ENCODE assay signal across 1 cellular context in the genomic region with DNA sequence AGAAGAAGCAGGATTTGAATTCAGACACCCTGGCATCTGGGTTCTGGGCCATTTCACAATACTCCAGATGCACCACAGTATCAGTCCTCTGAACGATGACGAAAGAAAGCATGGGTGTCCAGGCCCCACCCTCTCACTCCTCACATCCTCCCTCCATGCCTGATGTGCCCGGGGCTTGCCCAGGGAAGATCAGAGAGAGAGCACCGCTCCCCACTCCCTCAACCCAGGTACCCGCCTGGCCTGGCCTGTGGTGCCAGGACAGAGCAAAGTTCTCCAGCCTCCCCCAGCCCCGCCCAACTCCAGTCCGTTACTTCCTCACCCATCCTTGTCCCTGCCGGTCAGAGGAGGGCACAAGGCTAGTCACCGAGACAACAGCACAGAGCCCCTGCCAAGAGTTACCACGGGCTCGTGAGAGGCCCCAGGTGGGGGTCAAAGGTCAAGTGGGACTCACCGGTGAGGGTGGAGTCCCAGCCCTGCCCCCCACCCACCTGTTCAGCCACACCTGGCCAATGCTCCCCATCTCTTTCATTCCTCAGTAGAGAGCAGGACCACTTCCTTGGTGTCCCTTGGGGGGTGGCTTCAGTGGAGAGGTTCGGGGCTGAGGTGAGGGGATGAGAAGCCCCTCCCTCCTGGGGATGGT.
TF ChIP-seq lines count a peak whose summit lies in the region.

No MANE protein-coding gene starts in this region.

TF ChIP-seq in K562, 482 proteins besides CTCF, POLR2A, EP300 and RAD21:
- TF ChIP-seq ZKSCAN3 (CRISPR knock-in tag; IDR thresholded peaks at IDR 0.05) (no peak), MAFG (tag; conservative IDR thresholded peaks at IDR 0.05) (no peak), SP1 (CRISPR knock-in tag; IDR thresholded peaks at IDR 0.05) (no peak), NCOR1 (IDR thresholded peaks at IDR 0.05) (no peak), ZNF830 (CRISPR knock-in tag; IDR thresholded peaks at IDR 0.05) (no peak), SIN3A (IDR thresholded peaks at IDR 0.05; ENCODE audit: borderline replicate concordance in 2 of 2, control insufficient read depth in 1 of 2, low read depth in 2 of 2, low read length in 2 of 2) (no peak), WHSC1 (IDR thresholded peaks at IDR 0.05; ENCODE audit: low read length) (no peak), NR2C1 (IDR thresholded peaks at IDR 0.05) (peak; percentile 91), NR2C1 (tag; IDR thresholded peaks at IDR 0.05) (peak; percentile 91), ZNF561 (CRISPR knock-in tag; conservative IDR thresholded peaks at IDR 0.05) (no peak), ZEB2 (IDR thresholded peaks at IDR 0.05) (peak; percentile 59; the same call in 1 of the 2 replicates), TRIM24 (IDR thresholded peaks at IDR 0.05) (no peak), CEBPB (tag; IDR thresholded peaks at IDR 0.05) (peak; percentile 88), MED1 (CRISPR knock-in tag; IDR thresholded peaks at IDR 0.05; ENCODE audit: borderline replicate concordance) (no peak), CHD2 (IDR thresholded peaks at IDR 0.05; ENCODE audit: low read depth, low read length) (no peak), ZNF133 (CRISPR knock-in tag; IDR thresholded peaks at IDR 0.05) (no peak), DPF2 (IDR thresholded peaks at IDR 0.05) (no peak), ZNF644 (tag; IDR thresholded peaks at IDR 0.05; ENCODE audit: low read depth) (0 out of 2 replicates have a peak, but pooled peaks have one; percentile 39), IFI16 (CRISPR knock-in tag; IDR thresholded peaks at IDR 0.05) (no peak), POLR2AphosphoS2 (IDR thresholded peaks at IDR 0.05; ENCODE audit: low read length) (no peak), ZSCAN32 (CRISPR knock-in tag; IDR thresholded peaks at IDR 0.05) (no peak), CEBPG (CRISPR knock-in tag; IDR thresholded peaks at IDR 0.05) (no peak), CEBPG (tag; conservative IDR thresholded peaks at IDR 0.05 in 1 of 2, IDR thresholded peaks at IDR 0.05 in 1 of 2) (0 out of 4 replicates have a peak, but pooled peaks of 1 of the 2 experiments have one; percentile 40), NR2C2 (CRISPR knock-in tag; IDR thresholded peaks at IDR 0.05) (peak; percentile 86; the same call in 1 of the 2 replicates), NR2C2 (tag; IDR thresholded peaks at IDR 0.05) (peak; percentile 90), ZBED1 (IDR thresholded peaks at IDR 0.05) (no peak), NUFIP1 (IDR thresholded peaks at IDR 0.05; ENCODE audit: partially characterized antibody) (no peak), ZNF764 (CRISPR knock-in tag; IDR thresholded peaks at IDR 0.05; ENCODE audit: low read depth) (no peak), SOX6 (IDR thresholded peaks at IDR 0.05) (no peak), SPI1 (IDR thresholded peaks at IDR 0.05; ENCODE audit: borderline replicate concordance, low read depth, low read length) (0 out of 2 replicates have a peak, but pooled peaks have one; percentile 15), TBP (optimal IDR thresholded peaks at IDR 0.05; ENCODE audit: low read depth, low read length) (no peak), ZNF445 (CRISPR knock-in tag; IDR thresholded peaks at IDR 0.05; ENCODE audit: low read depth) (no peak), RBM34 (IDR thresholded peaks at IDR 0.05; ENCODE audit: borderline replicate concordance, insufficient read depth, low read length) (no peak)
- TF ChIP-seq, protein P1, sequence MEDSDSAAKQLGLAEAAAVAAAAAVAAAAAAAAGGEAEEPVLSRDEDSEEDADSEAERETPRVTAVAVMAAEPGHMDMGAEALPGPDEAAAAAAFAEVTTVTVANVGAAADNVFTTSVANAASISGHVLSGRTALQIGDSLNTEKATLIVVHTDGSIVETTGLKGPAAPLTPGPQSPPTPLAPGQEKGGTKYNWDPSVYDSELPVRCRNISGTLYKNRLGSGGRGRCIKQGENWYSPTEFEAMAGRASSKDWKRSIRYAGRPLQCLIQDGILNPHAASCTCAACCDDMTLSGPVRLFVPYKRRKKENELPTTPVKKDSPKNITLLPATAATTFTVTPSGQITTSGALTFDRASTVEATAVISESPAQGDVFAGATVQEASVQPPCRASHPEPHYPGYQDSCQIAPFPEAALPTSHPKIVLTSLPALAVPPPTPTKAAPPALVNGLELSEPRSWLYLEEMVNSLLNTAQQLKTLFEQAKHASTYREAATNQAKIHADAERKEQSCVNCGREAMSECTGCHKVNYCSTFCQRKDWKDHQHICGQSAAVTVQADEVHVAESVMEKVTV (CRISPR knock-in tag; IDR thresholded peaks at IDR 0.05): no peak
- TF ChIP-seq, protein P2, sequence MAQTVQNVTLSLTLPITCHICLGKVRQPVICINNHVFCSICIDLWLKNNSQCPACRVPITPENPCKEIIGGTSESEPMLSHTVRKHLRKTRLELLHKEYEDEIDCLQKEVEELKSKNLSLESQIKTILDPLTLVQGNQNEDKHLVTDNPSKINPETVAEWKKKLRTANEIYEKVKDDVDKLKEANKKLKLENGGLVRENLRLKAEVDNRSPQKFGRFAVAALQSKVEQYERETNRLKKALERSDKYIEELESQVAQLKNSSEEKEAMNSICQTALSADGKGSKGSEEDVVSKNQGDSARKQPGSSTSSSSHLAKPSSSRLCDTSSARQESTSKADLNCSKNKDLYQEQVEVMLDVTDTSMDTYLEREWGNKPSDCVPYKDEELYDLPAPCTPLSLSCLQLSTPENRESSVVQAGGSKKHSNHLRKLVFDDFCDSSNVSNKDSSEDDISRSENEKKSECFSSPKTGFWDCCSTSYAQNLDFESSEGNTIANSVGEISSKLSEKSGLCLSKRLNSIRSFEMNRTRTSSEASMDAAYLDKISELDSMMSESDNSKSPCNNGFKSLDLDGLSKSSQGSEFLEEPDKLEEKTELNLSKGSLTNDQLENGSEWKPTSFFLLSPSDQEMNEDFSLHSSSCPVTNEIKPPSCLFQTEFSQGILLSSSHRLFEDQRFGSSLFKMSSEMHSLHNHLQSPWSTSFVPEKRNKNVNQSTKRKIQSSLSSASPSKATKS (CRISPR knock-in tag; IDR thresholded peaks at IDR 0.05): no peak
- TF ChIP-seq, protein P3, sequence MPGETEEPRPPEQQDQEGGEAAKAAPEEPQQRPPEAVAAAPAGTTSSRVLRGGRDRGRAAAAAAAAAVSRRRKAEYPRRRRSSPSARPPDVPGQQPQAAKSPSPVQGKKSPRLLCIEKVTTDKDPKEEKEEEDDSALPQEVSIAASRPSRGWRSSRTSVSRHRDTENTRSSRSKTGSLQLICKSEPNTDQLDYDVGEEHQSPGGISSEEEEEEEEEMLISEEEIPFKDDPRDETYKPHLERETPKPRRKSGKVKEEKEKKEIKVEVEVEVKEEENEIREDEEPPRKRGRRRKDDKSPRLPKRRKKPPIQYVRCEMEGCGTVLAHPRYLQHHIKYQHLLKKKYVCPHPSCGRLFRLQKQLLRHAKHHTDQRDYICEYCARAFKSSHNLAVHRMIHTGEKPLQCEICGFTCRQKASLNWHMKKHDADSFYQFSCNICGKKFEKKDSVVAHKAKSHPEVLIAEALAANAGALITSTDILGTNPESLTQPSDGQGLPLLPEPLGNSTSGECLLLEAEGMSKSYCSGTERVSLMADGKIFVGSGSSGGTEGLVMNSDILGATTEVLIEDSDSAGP (CRISPR knock-in tag; IDR thresholded peaks at IDR 0.05): no peak
- TF ChIP-seq, protein P4, sequence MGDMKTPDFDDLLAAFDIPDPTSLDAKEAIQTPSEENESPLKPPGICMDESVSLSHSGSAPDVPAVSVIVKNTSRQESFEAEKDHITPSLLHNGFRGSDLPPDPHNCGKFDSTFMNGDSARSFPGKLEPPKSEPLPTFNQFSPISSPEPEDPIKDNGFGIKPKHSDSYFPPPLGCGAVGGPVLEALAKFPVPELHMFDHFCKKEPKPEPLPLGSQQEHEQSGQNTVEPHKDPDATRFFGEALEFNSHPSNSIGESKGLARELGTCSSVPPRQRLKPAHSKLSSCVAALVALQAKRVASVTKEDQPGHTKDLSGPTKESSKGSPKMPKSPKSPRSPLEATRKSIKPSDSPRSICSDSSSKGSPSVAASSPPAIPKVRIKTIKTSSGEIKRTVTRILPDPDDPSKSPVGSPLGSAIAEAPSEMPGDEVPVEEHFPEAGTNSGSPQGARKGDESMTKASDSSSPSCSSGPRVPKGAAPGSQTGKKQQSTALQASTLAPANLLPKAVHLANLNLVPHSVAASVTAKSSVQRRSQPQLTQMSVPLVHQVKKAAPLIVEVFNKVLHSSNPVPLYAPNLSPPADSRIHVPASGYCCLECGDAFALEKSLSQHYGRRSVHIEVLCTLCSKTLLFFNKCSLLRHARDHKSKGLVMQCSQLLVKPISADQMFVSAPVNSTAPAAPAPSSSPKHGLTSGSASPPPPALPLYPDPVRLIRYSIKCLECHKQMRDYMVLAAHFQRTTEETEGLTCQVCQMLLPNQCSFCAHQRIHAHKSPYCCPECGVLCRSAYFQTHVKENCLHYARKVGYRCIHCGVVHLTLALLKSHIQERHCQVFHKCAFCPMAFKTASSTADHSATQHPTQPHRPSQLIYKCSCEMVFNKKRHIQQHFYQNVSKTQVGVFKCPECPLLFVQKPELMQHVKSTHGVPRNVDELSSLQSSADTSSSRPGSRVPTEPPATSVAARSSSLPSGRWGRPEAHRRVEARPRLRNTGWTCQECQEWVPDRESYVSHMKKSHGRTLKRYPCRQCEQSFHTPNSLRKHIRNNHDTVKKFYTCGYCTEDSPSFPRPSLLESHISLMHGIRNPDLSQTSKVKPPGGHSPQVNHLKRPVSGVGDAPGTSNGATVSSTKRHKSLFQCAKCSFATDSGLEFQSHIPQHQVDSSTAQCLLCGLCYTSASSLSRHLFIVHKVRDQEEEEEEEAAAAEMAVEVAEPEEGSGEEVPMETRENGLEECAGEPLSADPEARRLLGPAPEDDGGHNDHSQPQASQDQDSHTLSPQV (IDR thresholded peaks at IDR 0.05): peak; percentile 45; the same call in 1 of the 2 replicates
- TF ChIP-seq, protein P5, sequence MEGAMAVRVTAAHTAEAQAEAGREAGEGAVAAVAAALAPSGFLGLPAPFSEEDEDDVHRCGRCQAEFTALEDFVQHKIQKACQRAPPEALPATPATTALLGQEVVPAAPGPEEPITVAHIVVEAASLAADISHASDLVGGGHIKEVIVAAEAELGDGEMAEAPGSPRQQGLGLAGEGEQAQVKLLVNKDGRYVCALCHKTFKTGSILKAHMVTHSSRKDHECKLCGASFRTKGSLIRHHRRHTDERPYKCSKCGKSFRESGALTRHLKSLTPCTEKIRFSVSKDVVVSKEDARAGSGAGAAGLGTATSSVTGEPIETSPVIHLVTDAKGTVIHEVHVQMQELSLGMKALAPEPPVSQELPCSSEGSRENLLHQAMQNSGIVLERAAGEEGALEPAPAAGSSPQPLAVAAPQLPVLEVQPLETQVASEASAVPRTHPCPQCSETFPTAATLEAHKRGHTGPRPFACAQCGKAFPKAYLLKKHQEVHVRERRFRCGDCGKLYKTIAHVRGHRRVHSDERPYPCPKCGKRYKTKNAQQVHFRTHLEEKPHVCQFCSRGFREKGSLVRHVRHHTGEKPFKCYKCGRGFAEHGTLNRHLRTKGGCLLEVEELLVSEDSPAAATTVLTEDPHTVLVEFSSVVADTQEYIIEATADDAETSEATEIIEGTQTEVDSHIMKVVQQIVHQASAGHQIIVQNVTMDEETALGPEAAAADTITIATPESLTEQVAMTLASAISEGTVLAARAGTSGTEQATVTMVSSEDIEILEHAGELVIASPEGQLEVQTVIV (CRISPR knock-in tag; IDR thresholded peaks at IDR 0.05; ENCODE audit: borderline replicate concordance): no peak
- TF ChIP-seq, protein P6, sequence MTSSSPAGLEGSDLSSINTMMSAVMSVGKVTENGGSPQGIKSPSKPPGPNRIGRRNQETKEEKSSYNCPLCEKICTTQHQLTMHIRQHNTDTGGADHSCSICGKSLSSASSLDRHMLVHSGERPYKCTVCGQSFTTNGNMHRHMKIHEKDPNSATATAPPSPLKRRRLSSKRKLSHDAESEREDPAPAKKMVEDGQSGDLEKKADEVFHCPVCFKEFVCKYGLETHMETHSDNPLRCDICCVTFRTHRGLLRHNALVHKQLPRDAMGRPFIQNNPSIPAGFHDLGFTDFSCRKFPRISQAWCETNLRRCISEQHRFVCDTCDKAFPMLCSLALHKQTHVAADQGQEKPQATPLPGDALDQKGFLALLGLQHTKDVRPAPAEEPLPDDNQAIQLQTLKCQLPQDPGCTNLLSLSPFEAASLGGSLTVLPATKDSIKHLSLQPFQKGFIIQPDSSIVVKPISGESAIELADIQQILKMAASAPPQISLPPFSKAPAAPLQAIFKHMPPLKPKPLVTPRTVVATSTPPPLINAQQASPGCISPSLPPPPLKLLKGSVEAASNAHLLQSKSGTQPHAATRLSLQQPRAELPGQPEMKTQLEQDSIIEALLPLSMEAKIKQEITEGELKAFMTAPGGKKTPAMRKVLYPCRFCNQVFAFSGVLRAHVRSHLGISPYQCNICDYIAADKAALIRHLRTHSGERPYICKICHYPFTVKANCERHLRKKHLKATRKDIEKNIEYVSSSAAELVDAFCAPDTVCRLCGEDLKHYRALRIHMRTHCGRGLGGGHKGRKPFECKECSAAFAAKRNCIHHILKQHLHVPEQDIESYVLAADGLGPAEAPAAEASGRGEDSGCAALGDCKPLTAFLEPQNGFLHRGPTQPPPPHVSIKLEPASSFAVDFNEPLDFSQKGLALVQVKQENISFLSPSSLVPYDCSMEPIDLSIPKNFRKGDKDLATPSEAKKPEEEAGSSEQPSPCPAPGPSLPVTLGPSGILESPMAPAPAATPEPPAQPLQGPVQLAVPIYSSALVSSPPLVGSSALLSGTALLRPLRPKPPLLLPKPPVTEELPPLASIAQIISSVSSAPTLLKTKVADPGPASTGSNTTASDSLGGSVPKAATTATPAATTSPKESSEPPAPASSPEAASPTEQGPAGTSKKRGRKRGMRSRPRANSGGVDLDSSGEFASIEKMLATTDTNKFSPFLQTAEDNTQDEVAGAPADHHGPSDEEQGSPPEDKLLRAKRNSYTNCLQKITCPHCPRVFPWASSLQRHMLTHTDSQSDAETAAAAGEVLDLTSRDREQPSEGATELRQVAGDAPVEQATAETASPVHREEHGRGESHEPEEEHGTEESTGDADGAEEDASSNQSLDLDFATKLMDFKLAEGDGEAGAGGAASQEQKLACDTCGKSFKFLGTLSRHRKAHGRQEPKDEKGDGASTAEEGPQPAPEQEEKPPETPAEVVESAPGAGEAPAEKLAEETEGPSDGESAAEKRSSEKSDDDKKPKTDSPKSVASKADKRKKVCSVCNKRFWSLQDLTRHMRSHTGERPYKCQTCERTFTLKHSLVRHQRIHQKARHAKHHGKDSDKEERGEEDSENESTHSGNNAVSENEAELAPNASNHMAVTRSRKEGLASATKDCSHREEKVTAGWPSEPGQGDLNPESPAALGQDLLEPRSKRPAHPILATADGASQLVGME (CRISPR knock-in tag; IDR thresholded peaks at IDR 0.05): no peak; the same call in 1 of the 2 replicates
- TF ChIP-seq, protein P7, sequence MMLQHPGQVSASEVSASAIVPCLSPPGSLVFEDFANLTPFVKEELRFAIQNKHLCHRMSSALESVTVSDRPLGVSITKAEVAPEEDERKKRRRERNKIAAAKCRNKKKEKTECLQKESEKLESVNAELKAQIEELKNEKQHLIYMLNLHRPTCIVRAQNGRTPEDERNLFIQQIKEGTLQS (IDR thresholded peaks at IDR 0.05): 0 out of 2 replicates have a peak, but pooled peaks have one; percentile 11
- TF ChIP-seq, protein P7 (CRISPR knock-in tag; conservative IDR thresholded peaks at IDR 0.05): no peak
